In genomic region chr4:4542824-4543485, GRCh38 we compare ENCODE assay signal across 8 cellular contexts. TPM values are rescaled to one million over a fixed set of nuclear protein-coding genes. Genes with fewer than 3 reads are reported as not detected.
A peak's percentile ranks its signal among the peaks of the same experiment; 100 is the strongest.
DNase-seq lines count a peak whose midpoint lies in the region; ATAC-seq, FAIRE-seq and TF ChIP-seq lines count a peak whose summit lies in the region.

No MANE protein-coding gene starts in this region.

- H3K9ac ChIP-seq in keratinocyte (ENCODE audit: control insufficient read depth, extremely low read depth, insufficient read depth, low read length): peak overlapping the region; percentile 95

- H3K27ac Mint-ChIP-seq in activated naive CD4-positive, alpha-beta T cell treated with anti-CD3 and anti-CD28 coated beads, Interleukin-2, amount 10 ng/mL, durations not matched to agents 7 days and 5 days: peak overlapping the region; percentile 93
- H3K27ac Mint-ChIP-seq in activated CD4-positive, alpha-beta memory T cell treated with anti-CD3 and anti-CD28 coated beads for 36 hours: peak overlapping the region; percentile 29
- H3K27ac Mint-ChIP-seq in type B pancreatic cell: peak overlapping the region; percentile 98

- H3K4me3 ChIP-seq in keratinocyte (ENCODE audit: control insufficient read depth in 2 of 3, extremely low read depth in 1 of 3, insufficient read depth in 2 of 3, low read depth in 1 of 3, low read length in 3 of 3): peak overlapping the region; percentile 83 to 95 (median 87)

- peaks cover 49% of the 10 kb centered on the region for H3K4me1 Mint-ChIP-seq in activated naive CD4-positive, alpha-beta T cell treated with anti-CD3 and anti-CD28 coated beads, Interleukin-2, amount 10 ng/mL, durations not matched to agents 7 days and 5 days
- peaks cover 39% of the 10 kb centered on the region for H3K4me1 Mint-ChIP-seq in activated CD4-positive, alpha-beta memory T cell treated with anti-CD3 and anti-CD28 coated beads for 36 hours (ENCODE audit: low read depth)
- peaks cover 27% of the 10 kb centered on the region for H3K4me1 Mint-ChIP-seq in type B pancreatic cell (ENCODE audit: unreplicated experiment)

- H4K20me1 ChIP-seq in keratinocyte (ENCODE audit: control insufficient read depth, extremely low read depth, insufficient read depth, low read length): no peaks in the 10 kb centered on the region

- peaks cover 0 to 1% of the 10 kb centered on the region in 2 experiments for H3K36me3 ChIP-seq in keratinocyte (ENCODE audit: control insufficient read depth in 2 of 2, extremely low read depth in 1 of 2, insufficient read depth in 2 of 2, low read length in 2 of 2)

- H3K79me2 ChIP-seq in keratinocyte (ENCODE audit: control insufficient read depth, insufficient read depth, low read length): peaks cover 36% of the 10 kb centered on the region

- H3K4me1 ChIP-seq in keratinocyte (ENCODE audit: control insufficient read depth, extremely low read depth, insufficient read depth, low read length): peaks cover 17% of the 10 kb centered on the region

- TF ChIP-seq CTCF in keratinocyte (optimal IDR thresholded peaks at IDR 0.05 in 1 of 3, IDR thresholded peaks at IDR 0.05 in 1 of 3, conservative IDR thresholded peaks at IDR 0.05 in 1 of 3; ENCODE audit: extremely low read depth in 1 of 3, insufficient read depth in 2 of 3, low read length in 3 of 3): no peak
- no peak for TF ChIP-seq CTCF in type B pancreatic cell (conservative IDR thresholded peaks at IDR 0.05)

- no peak for DNase-seq in activated naive CD4-positive, alpha-beta T cell treated with anti-CD3 and anti-CD28 coated beads, Interleukin-2, amount 10 ng/mL, durations not matched to agents 7 days and 5 days
- no peak for DNase-seq in activated naive CD4-positive, alpha-beta T cell treated with anti-CD3 and anti-CD28 coated beads, Interleukin-2, amount 50 U/mL, for 16 hours
- no peak for DNase-seq in activated CD4-positive, alpha-beta memory T cell treated with anti-CD3 and anti-CD28 coated beads for 36 hours
- DNase-seq in keratinocyte (ENCODE audit: low read depth, low spot score): no peak
- no peak for DNase-seq in type B pancreatic cell (ENCODE audit: extremely low spot score, unreplicated experiment)
- no peak for DNase-seq in stimulated activated CD4-positive, alpha-beta T cell treated with anti-CD3 and anti-CD28 coated beads, Interleukin-1b, Interleukin-23, amount 100 ng/mL, for 48 hours
- no peak for DNase-seq in NCI-H1930 (lab: John Stamatoyannopoulos, UW)

- H3K27ac ChIP-seq in keratinocyte (ENCODE audit: control insufficient read depth, insufficient read depth, low read length): peak overlapping the region; percentile 92

- no peak for FAIRE-seq in keratinocyte (lab: Jason Lieb, UNC)

- CTCF ChIA-PET in activated naive CD4-positive, alpha-beta T cell treated with anti-CD3 and anti-CD28 coated beads, Interleukin-2, amount 10 ng/mL, durations not matched to agents 7 days and 5 days (lab: Charles Lee): interaction anchor here (0.8 to 1.3 kb wide), 2 partner anchors 22 to 32 kb away, joined by 3 read pairs; no protein-coding TSS in a partner anchor
- CTCF ChIA-PET in activated CD4-positive, alpha-beta memory T cell treated with anti-CD3 and anti-CD28 coated beads for 36 hours (lab: Charles Lee): interaction anchor here (0.9 to 1.0 kb wide), 2 partner anchors 13 to 55 kb away, joined by 3 to 5 read pairs; no protein-coding TSS in a partner anchor

- no peaks in the 10 kb centered on the region for H3K9me3 Mint-ChIP-seq in activated naive CD4-positive, alpha-beta T cell treated with anti-CD3 and anti-CD28 coated beads, Interleukin-2, amount 10 ng/mL, durations not matched to agents 7 days and 5 days
- H3K9me3 Mint-ChIP-seq in activated CD4-positive, alpha-beta memory T cell treated with anti-CD3 and anti-CD28 coated beads for 36 hours: no peaks in the 10 kb centered on the region
- no peaks in the 10 kb centered on the region for H3K9me3 Mint-ChIP-seq in type B pancreatic cell

- POLR2A ChIA-PET in activated CD4-positive, alpha-beta memory T cell treated with anti-CD3 and anti-CD28 coated beads for 36 hours (lab: Charles Lee): interaction anchor here (1.0 to 1.6 kb wide), 6 partner anchors 13 to 295 kb away, joined by 3 to 6 read pairs (median 3); partner anchors contain the start of gene TMEM128

- no peaks in the 10 kb centered on the region for H3K27me3 Mint-ChIP-seq in activated naive CD4-positive, alpha-beta T cell treated with anti-CD3 and anti-CD28 coated beads, Interleukin-2, amount 10 ng/mL, durations not matched to agents 7 days and 5 days
- H3K27me3 Mint-ChIP-seq in activated CD4-positive, alpha-beta memory T cell treated with anti-CD3 and anti-CD28 coated beads for 36 hours: no peaks in the 10 kb centered on the region
- H3K27me3 Mint-ChIP-seq in type B pancreatic cell: no peaks in the 10 kb centered on the region

- peak overlapping the region; percentile 98 for H3K4me2 ChIP-seq in keratinocyte (ENCODE audit: control insufficient read depth, extremely low read depth, insufficient read depth, low read depth, low read length)

- intact Hi-C loops in activated CD4-positive, alpha-beta memory T cell treated with anti-CD3 and anti-CD28 coated beads for 36 hours (cut with micrococcal nuclease): loop anchor here (1.0 to 5.0 kb wide), 5 partner anchors 16 to 296 kb away; partner anchors contain the start of gene TMEM128

- dilution Hi-C loops in keratinocyte (cut with MboI; ENCODE audit: extremely low pct_ligation_motif_present, low sequenced_read_pairs): no loop called here

- no peak for ATAC-seq in HG03039 (IDR thresholded peaks at IDR 0.05; ENCODE audit: unreplicated experiment)

- H3K9me1 ChIP-seq in keratinocyte (ENCODE audit: control insufficient read depth, extremely low read depth, insufficient read depth, low read length): no peaks in the 10 kb centered on the region

- H3K36me3 Mint-ChIP-seq in activated naive CD4-positive, alpha-beta T cell treated with anti-CD3 and anti-CD28 coated beads, Interleukin-2, amount 10 ng/mL, durations not matched to agents 7 days and 5 days: peaks cover 13% of the 10 kb centered on the region
- H3K36me3 Mint-ChIP-seq in activated CD4-positive, alpha-beta memory T cell treated with anti-CD3 and anti-CD28 coated beads for 36 hours: peaks cover 11% of the 10 kb centered on the region
- peaks cover 11% of the 10 kb centered on the region for H3K36me3 Mint-ChIP-seq in type B pancreatic cell

- peak overlapping the region; percentile 95 for H2AFZ ChIP-seq in keratinocyte (ENCODE audit: control insufficient read depth, low read length)

- H3K9me3 ChIP-seq in keratinocyte (ENCODE audit: control insufficient read depth, low read depth, low read length): no peaks in the 10 kb centered on the region

- H3K4me3 Mint-ChIP-seq in activated naive CD4-positive, alpha-beta T cell treated with anti-CD3 and anti-CD28 coated beads, Interleukin-2, amount 10 ng/mL, durations not matched to agents 7 days and 5 days: peak overlapping the region; percentile 93
- H3K4me3 Mint-ChIP-seq in activated CD4-positive, alpha-beta memory T cell treated with anti-CD3 and anti-CD28 coated beads for 36 hours: peak overlapping the region; percentile 90
- peak overlapping the region; percentile 99 for H3K4me3 Mint-ChIP-seq in type B pancreatic cell

- no peaks in the 10 kb centered on the region for H3K27me3 ChIP-seq in keratinocyte (ENCODE audit: control insufficient read depth, extremely low read depth, insufficient read depth, low read length)

RNA-seq across cellular contexts. Expression of gene STX18, which starts 1.1 kb away (rescaled TPM):
- 10 to 100 TPM; 20.2 to 23.2 TPM for total RNA-seq in activated CD4-positive, alpha-beta memory T cell treated with anti-CD3 and anti-CD28 coated beads for 36 hours
- 16.6 to 21.6 TPM (median 18.1 TPM) in 3 replicates for polyA plus RNA-seq in keratinocyte
- polyA plus RNA-seq in keratinocyte (2011; ENCODE audit: low read depth): 47.9 TPM
- 13.9 and 28.3 TPM in 2 replicates for polyA plus RNA-seq in keratinocyte (2011; cell fraction: cytosol; rRNA removed)
- 20.8 and 27.1 TPM in 2 replicates for polyA plus RNA-seq in keratinocyte (2011; cell fraction: nucleus; rRNA removed)
- polyA plus RNA-seq in keratinocyte (2012; ENCODE audit: low replicate concordance): 16.4 and 21.2 TPM in 2 replicates
- polyA minus RNA-seq in keratinocyte: 10.5 to 17.1 TPM (median 16.3 TPM) in 3 replicates
- polyA minus RNA-seq in keratinocyte (2011; cell fraction: cytosol; rRNA and poly(A)+ RNA removed): 5.0 TPM
- 9.4 and 18.2 TPM in 2 replicates for polyA minus RNA-seq in keratinocyte (2011; cell fraction: nucleus; rRNA and poly(A)+ RNA removed)
- 28.6 and 36.7 TPM in 2 replicates for total RNA-seq in type B pancreatic cell (ENCODE audit: low replicate concordance)

Comparison
In these comparisons a context has a peak if more than half of its experiments do, and no peak if none do; other contexts are left out.
1. H3K27ac Mint-ChIP-seq: peak in every context shown above with its lines; median percentile 98 in type B pancreatic cell; 93 in activated naive CD4-positive, alpha-beta T cell treated with anti-CD3 and anti-CD28 coated beads, Interleukin-2, amount 10 ng/mL, durations not matched to agents 7 days and 5 days; 29 in activated CD4-positive, alpha-beta memory T cell treated with anti-CD3 and anti-CD28 coated beads for 36 hours.